ENCODE assay signal across 13 cellular contexts in the genomic region with DNA sequence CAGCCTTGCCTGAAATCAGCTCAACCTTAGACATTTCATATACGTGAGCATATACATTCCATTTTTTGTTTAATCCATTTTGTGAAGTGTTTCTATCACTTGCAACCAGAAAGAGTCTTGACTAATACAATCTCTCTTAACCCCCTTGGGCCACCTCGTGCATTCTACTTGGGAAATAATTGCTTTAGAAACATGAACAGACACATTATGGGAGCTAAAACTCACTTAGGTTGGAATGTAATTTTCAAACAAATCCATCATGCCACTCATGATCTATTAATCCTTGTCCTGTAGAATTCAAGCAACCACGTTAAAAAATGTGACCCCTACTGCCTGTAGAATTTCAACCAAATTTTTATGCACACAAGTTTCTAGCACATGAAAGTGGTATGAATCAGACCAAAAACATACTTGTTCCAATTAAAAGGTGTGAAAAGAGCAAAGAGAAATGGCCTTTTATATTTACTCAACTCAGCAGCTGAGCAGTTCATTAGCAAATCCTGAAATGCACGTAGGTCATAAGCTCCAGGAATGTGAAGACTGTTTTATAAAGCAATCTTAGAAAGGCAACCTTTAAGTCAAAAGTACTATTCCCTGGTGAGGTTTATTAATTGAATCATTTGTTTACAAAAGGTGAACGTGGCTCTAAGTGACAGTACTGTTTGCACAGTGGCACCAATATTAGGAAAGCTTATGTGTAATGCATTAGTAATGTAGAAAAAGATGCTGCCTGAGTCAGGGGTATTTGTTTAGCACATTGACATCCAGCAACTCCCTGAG.
DNase-seq lines count a peak whose midpoint lies in the region; ATAC-seq, FAIRE-seq and TF ChIP-seq lines count a peak whose summit lies in the region.
"Had no signal": no experiment of that assay in that cellular context is flagged by ENCODE, and none has a peak within 500 bp of the region (broad histone marks: within the 10 kb centered on the region; RNA-seq: fewer than 3 reads in every experiment).

No MANE protein-coding gene starts in this region.

- peaks cover 15% of the 10 kb centered on the region for H3K4me1 Mint-ChIP-seq in GM23338

- no peaks in the 10 kb centered on the region for H3K27me3 Mint-ChIP-seq in GM23338 (ENCODE audit: insufficient read depth, low read depth, poor library complexity)

- no peaks in the 10 kb centered on the region for H4K20me1 ChIP-seq in GM23338 (replicated peaks; ENCODE audit: insufficient read depth)

- no peak for ATAC-seq in GM23338
- no peak for ATAC-seq in HG03135 (IDR thresholded peaks at IDR 0.05; ENCODE audit: unreplicated experiment)

- H3K36me3 ChIP-seq in GM23338 (ENCODE audit: insufficient read depth) (no peaks in the 10 kb centered on the region), H7 (replicated peaks; ENCODE audit: control insufficient read depth, insufficient read depth, low read length) (no peaks in the 10 kb centered on the region), testis (ENCODE audit: low read depth, missing control alignments) (no peaks in the 10 kb centered on the region)
- H3K36me3 ChIP-seq: suprapubic skin had no signal

- DNase-seq in GM23338 (ENCODE audit: low spot score) (no peak), NCI-H748 treated with DMSO at 0.1 percent for 48 hours (lab: John Stamatoyannopoulos, UW) (peak; percentile 43), epithelial cell of prostate (ENCODE audit: low read depth, low spot score) (peak; percentile 67), urothelium cell line (ENCODE audit: low spot score) (peak; percentile 18), H7 (no peak), testis (no peak)
- DNase-seq: activated naive CD4-positive, alpha-beta T cell treated with Interleukin-2 at 50 U/mL for 16 hours; erythroblast; MV-4-11 had no signal

- H3K36me3 Mint-ChIP-seq in GM23338 (ENCODE audit: low read depth): no peaks in the 10 kb centered on the region

- peak overlapping the region; percentile 38; the same call in 1 of the 2 replicates for H2AFZ ChIP-seq in GM23338

- H3K27me3 ChIP-seq in GM23338 (ENCODE audit: insufficient read depth) (no peaks in the 10 kb centered on the region), H7 (ENCODE audit: control insufficient read depth, insufficient read depth, low read length) (no peaks in the 10 kb centered on the region), testis (no peaks in the 10 kb centered on the region)
- H3K27me3 ChIP-seq: suprapubic skin had no signal

- no peak overlapping the region for H3K27ac ChIP-seq in GM23338 (ENCODE audit: low read depth)
- no peak overlapping the region for H3K27ac ChIP-seq in epithelial cell of prostate
- H3K27ac ChIP-seq in testis: no peak overlapping the region
- H3K27ac ChIP-seq: suprapubic skin had no signal

- no peaks in the 10 kb centered on the region for H3K9me3 ChIP-seq in testis
- H3K9me3 ChIP-seq: suprapubic skin had no signal

- H3K4me1 ChIP-seq in GM23338 (ENCODE audit: insufficient read depth): no peaks in the 10 kb centered on the region
- no peaks in the 10 kb centered on the region for H3K4me1 ChIP-seq in testis
- H3K4me1 ChIP-seq: suprapubic skin had no signal

- H3K9me2 ChIP-seq in GM23338 (ENCODE audit: insufficient read depth): no peaks in the 10 kb centered on the region

- TF ChIP-seq CTCF in GM23338 (conservative IDR thresholded peaks at IDR 0.05; ENCODE audit: low read depth in 2 of 2) (no peak), testis (IDR thresholded peaks at IDR 0.05) (no peak)

- no peak overlapping the region for H3K4me3 Mint-ChIP-seq in GM23338
- H3K4me3 Mint-ChIP-seq: central memory CD8-positive, alpha-beta T cell had no signal

- 82 to 87% methylated on average over 5 of the region's 5 CpGs for WGBS in testis, 2 donors

- no peaks in the 10 kb centered on the region for H3K79me2 ChIP-seq in GM23338 (replicated peaks; ENCODE audit: insufficient read depth)

- no peaks in the 10 kb centered on the region for H3F3A ChIP-seq in GM23338 (replicated peaks; ENCODE audit: low read depth)

- FAIRE-seq in urothelium cell line (lab: Jason Lieb, UNC): no peak
- FAIRE-seq: GM19239 had no signal

- no peak overlapping the region for H3K27ac Mint-ChIP-seq in GM23338

- H3K9me3 Mint-ChIP-seq in GM23338: peaks cover 3% of the 10 kb centered on the region; the same call in 1 of the 3 replicates
- H3K9me3 Mint-ChIP-seq: central memory CD8-positive, alpha-beta T cell had no signal

- no peak for TF ChIP-seq POLR2A in testis (IDR thresholded peaks at IDR 0.05)

- H3K4me2 ChIP-seq in GM23338: no peak overlapping the region

- H3K4me3 ChIP-seq in GM23338 (no peak overlapping the region), H7 (ENCODE audit: insufficient read depth, low read depth, low read length) (no peak overlapping the region), testis (no peak overlapping the region)
- H3K4me3 ChIP-seq: suprapubic skin had no signal

- intact Hi-C loops in testis (cut with DNase I; ENCODE audit: low total_unique reads): no loop called here

TF ChIP-seq in GM23338, 12 proteins besides CTCF, POLR2A, EP300 and RAD21:
- no peak for TF ChIP-seq STAT1 (IDR thresholded peaks at IDR 0.05; ENCODE audit: unreplicated experiment)

Comparison
In these comparisons a context has a peak if more than half of its experiments do, and no peak if none do; other contexts are left out.
1. DNase-seq: peak in NCI-H748 treated with DMSO at 0.1 percent for 48 hours (single experiment), epithelial cell of prostate (single experiment) and urothelium cell line (single experiment); none in GM23338 (single experiment), H7 (single experiment) and testis (single experiment).